19 cellular contexts compared by ENCODE assay signal in the genomic region with DNA sequence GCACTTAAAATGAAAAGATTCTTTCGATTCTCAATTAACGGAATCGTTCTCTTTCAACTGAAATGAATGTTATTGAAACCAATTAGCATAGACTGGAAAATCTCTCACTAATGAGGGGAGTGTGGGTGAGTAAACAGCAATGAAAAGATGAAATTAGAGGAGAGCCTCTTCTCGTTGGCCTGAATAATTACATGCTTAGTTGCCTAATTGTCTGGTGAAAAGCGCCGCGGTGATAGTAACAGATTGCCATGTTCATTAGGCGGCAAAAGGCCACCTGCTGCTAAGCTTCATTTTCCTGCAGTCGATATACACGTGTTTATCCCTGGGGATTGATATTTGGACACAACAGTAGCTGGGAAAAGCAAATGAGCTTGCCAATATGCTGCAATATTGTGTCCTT.
DNase-seq lines count a peak whose midpoint lies in the region; ATAC-seq and TF ChIP-seq lines count a peak whose summit lies in the region.
"Had no signal": no experiment of that assay in that cellular context is flagged by ENCODE, and none has a peak within 500 bp of the region (broad histone marks: within the 10 kb centered on the region; RNA-seq: fewer than 3 reads in every experiment).

No MANE protein-coding gene starts in this region.

- no peak overlapping the region for H3K4me3 ChIP-seq in esophagus muscularis mucosa
- no peak overlapping the region for H3K4me3 ChIP-seq in brain microvascular endothelial cell (ENCODE audit: low read depth, low read length)

- peaks cover 84% of the 10 kb centered on the region for H3K27me3 Mint-ChIP-seq in brain
- H3K27me3 Mint-ChIP-seq: CD4-positive, CD25-positive, alpha-beta regulatory T cell had no signal

- no peak overlapping the region for H3K27ac ChIP-seq in esophagus muscularis mucosa (replicated peaks in 1 of 4)
- H3K27ac ChIP-seq in brain microvascular endothelial cell, result no peak overlapping the region

- H3K36me3 ChIP-seq in esophagus muscularis mucosa (no peaks in the 10 kb centered on the region), brain microvascular endothelial cell (replicated peaks) (no peaks in the 10 kb centered on the region)

- H3K9me3 Mint-ChIP-seq in brain, result peaks cover 0 to 11% (median 4%) of the 10 kb centered on the region in 5 experiments
- H3K9me3 Mint-ChIP-seq: type B pancreatic cell had no signal

- H3K27ac Mint-ChIP-seq in brain, result no peak overlapping the region
- H3K27ac Mint-ChIP-seq: CD4-positive, CD25-positive, alpha-beta regulatory T cell; type B pancreatic cell had no signal

- H3K4me1 ChIP-seq in esophagus muscularis mucosa, result no peaks in the 10 kb centered on the region

- TF ChIP-seq EP300 in esophagus muscularis mucosa (IDR thresholded peaks at IDR 0.05), result no peak

- TF ChIP-seq POLR2A in esophagus muscularis mucosa (IDR thresholded peaks at IDR 0.05; ENCODE audit: low read depth), result no peak

- WGBS in esophagus muscularis mucosa, result 91% methylated on average over 10 of the region's 10 CpGs

- ATAC-seq in HG03139 (IDR thresholded peaks at IDR 0.05; ENCODE audit: unreplicated experiment), result no peak
- no peak for ATAC-seq in sciatic nerve
- ATAC-seq: Panc1 had no signal

- no peaks in the 10 kb centered on the region for H3K9me3 ChIP-seq in esophagus muscularis mucosa
- H3K9me3 ChIP-seq: SK-N-SH had no signal

- intact Hi-C loops in esophagus muscularis mucosa (cut with DNase I) (no loop called here), sciatic nerve (cut with DNase I) (no loop called here)

- DNase-seq in D341Med (ENCODE audit: low spot score), result peak; percentile 63
- DNase-seq in NCI-H1436 treated with DMSO at 0.1 percent for 48 hours (lab: John Stamatoyannopoulos, UW), result peak; percentile 93
- peak; percentile 48 for DNase-seq in NCI-H2196 treated with DMSO at 0.1 percent for 48 hours (lab: John Stamatoyannopoulos, UW; ENCODE audit: unreplicated experiment)
- DNase-seq in esophagus muscularis mucosa (ENCODE audit: extremely low spot score), result no peak
- DNase-seq in brain microvascular endothelial cell, result no peak
- no peak for DNase-seq in sciatic nerve (ENCODE audit: low spot score)
- DNase-seq: ACHN; activated CD4-positive, alpha-beta T cell treated with anti-CD3 and anti-CD28 coated beads for 4 hours; activated gamma-delta T cell; CD4-positive, CD25-positive, alpha-beta regulatory T cell; cerebellar nuclear complex; left cardiac atrium; NCI-H226; SK-N-SH; stimulated activated naive CD4-positive, alpha-beta T cell treated with Interleukin-2 at 50 U/mL for 16 hours had no signal

- no peaks in the 10 kb centered on the region for H3K36me3 Mint-ChIP-seq in brain
- H3K36me3 Mint-ChIP-seq: CD4-positive, CD25-positive, alpha-beta regulatory T cell; type B pancreatic cell had no signal

- peaks cover 19% of the 10 kb centered on the region for H3K4me1 Mint-ChIP-seq in brain

- in situ Hi-C loops in brain microvascular endothelial cell (cut with HindIII; ENCODE audit: low pct_ligation_motif_present, low sequenced_read_pairs), result no loop called here

- H3K27me3 ChIP-seq in esophagus muscularis mucosa (no peaks in the 10 kb centered on the region), brain microvascular endothelial cell (replicated peaks) (no peaks in the 10 kb centered on the region)

- TF ChIP-seq CTCF in brain (conservative IDR thresholded peaks at IDR 0.05), result no peak
- no peak for TF ChIP-seq CTCF in esophagus muscularis mucosa (IDR thresholded peaks at IDR 0.05)
- no peak for TF ChIP-seq CTCF in brain microvascular endothelial cell (IDR thresholded peaks at IDR 0.05; ENCODE audit: low read depth, low read length, missing control alignments)

- H3K4me3 Mint-ChIP-seq in brain, result peak overlapping the region in 3 of 5 experiments; percentile 38 to 62 (median 41)
- H3K4me3 Mint-ChIP-seq: CD4-positive, CD25-positive, alpha-beta regulatory T cell; type B pancreatic cell had no signal

Comparison
In these comparisons a context has a peak if more than half of its experiments do, and no peak if none do; other contexts are left out.
1. DNase-seq: peak in D341Med (single experiment), NCI-H1436 treated with DMSO at 0.1 percent for 48 hours (single experiment) and NCI-H2196 treated with DMSO at 0.1 percent for 48 hours (single experiment); none in esophagus muscularis mucosa (single experiment), brain microvascular endothelial cell (single experiment) and sciatic nerve (single experiment).